In genomic region chr17:82273327-82274133, GRCh38 we compare ENCODE assay signal across 1 cellular context.
A peak's percentile ranks its signal among the peaks of the same experiment; 100 is the strongest.
TF ChIP-seq lines count a peak whose summit lies in the region.

TSS of gene CSNK1D (minus strand) at chr17:82273700. CDS start at chr17:82273381, 319 bp downstream.

TF ChIP-seq in HepG2, 621 proteins besides CTCF, POLR2A, EP300 and RAD21 (continued from another document and continues in another):
- TF ChIP-seq, protein P1, sequence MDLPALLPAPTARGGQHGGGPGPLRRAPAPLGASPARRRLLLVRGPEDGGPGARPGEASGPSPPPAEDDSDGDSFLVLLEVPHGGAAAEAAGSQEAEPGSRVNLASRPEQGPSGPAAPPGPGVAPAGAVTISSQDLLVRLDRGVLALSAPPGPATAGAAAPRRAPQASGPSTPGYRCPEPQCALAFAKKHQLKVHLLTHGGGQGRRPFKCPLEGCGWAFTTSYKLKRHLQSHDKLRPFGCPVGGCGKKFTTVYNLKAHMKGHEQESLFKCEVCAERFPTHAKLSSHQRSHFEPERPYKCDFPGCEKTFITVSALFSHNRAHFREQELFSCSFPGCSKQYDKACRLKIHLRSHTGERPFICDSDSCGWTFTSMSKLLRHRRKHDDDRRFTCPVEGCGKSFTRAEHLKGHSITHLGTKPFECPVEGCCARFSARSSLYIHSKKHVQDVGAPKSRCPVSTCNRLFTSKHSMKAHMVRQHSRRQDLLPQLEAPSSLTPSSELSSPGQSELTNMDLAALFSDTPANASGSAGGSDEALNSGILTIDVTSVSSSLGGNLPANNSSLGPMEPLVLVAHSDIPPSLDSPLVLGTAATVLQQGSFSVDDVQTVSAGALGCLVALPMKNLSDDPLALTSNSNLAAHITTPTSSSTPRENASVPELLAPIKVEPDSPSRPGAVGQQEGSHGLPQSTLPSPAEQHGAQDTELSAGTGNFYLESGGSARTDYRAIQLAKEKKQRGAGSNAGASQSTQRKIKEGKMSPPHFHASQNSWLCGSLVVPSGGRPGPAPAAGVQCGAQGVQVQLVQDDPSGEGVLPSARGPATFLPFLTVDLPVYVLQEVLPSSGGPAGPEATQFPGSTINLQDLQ (CRISPR knock-in tag; IDR thresholded peaks at IDR 0.05) = no peak
- TF ChIP-seq GPBP1L1 (CRISPR knock-in tag; IDR thresholded peaks at IDR 0.05) (no peak), ZNF563 (CRISPR knock-in tag; IDR thresholded peaks at IDR 0.05) (peak; percentile 95), ZNF274 (CRISPR knock-in tag; IDR thresholded peaks at IDR 0.05) (0 out of 2 replicates have a peak, but pooled peaks have one; percentile 68), RARG (CRISPR knock-in tag; IDR thresholded peaks at IDR 0.05; ENCODE audit: low read depth) (0 out of 2 replicates have a peak, but pooled peaks have one; percentile 64), USF2 (IDR thresholded peaks at IDR 0.05; ENCODE audit: low read depth, low read length) (no peak), USF2 (CRISPR knock-in tag; IDR thresholded peaks at IDR 0.05; ENCODE audit: borderline replicate concordance) (no peak), ZNF546 (CRISPR knock-in tag; conservative IDR thresholded peaks at IDR 0.05) (peak; percentile 93), NCOR1 (IDR thresholded peaks at IDR 0.05; ENCODE audit: borderline replicate concordance, low read length) (peak; percentile 81; the same call in 1 of the 2 replicates), ZNF124 (CRISPR knock-in tag; IDR thresholded peaks at IDR 0.05) (peak; percentile 82; the same call in 1 of the 2 replicates), ZNF747 (CRISPR knock-in tag; IDR thresholded peaks at IDR 0.05; ENCODE audit: borderline replicate concordance) (peak; percentile 80), PAX8 (CRISPR knock-in tag; IDR thresholded peaks at IDR 0.05; ENCODE audit: borderline replicate concordance) (peak; percentile 77; the same call in 1 of the 2 replicates), ZNF180 (CRISPR knock-in tag; IDR thresholded peaks at IDR 0.05; ENCODE audit: borderline replicate concordance, low read depth) (peak; percentile 76; the same call in 1 of the 2 replicates), SOX5 (CRISPR knock-in tag; IDR thresholded peaks at IDR 0.05; ENCODE audit: borderline replicate concordance) (peak; percentile 69), SOX13 (IDR thresholded peaks at IDR 0.05) (no peak), SOX13 (CRISPR knock-in tag; conservative IDR thresholded peaks at IDR 0.05 in 1 of 2, IDR thresholded peaks at IDR 0.05 in 1 of 2) (peak in 1 of 2 experiments; percentile 39; a peak in 2 of 4 replicates), HINFP (CRISPR knock-in tag; IDR thresholded peaks at IDR 0.05; ENCODE audit: low read depth) (peak; percentile 82), GFI1 (CRISPR knock-in tag; IDR thresholded peaks at IDR 0.05; ENCODE audit: borderline replicate concordance) (peak; percentile 87; the same call in 1 of the 2 replicates), ZNF101 (CRISPR knock-in tag; IDR thresholded peaks at IDR 0.05; ENCODE audit: borderline replicate concordance, low read depth) (no peak), ZNF12 (CRISPR knock-in tag; IDR thresholded peaks at IDR 0.05) (no peak), SALL2 (CRISPR knock-in tag; IDR thresholded peaks at IDR 0.05) (peak; percentile 76), SMARCC2 (IDR thresholded peaks at IDR 0.05) (peak; percentile 4; the same call in 1 of the 2 replicates), ZFP1 (CRISPR knock-in tag; IDR thresholded peaks at IDR 0.05) (peak; percentile 52; the same call in 1 of the 2 replicates), TAF1 (CRISPR knock-in tag; IDR thresholded peaks at IDR 0.05) (peak; percentile 96), ZNF205 (CRISPR knock-in tag; IDR thresholded peaks at IDR 0.05) (no peak; the same call in 1 of the 2 replicates), POLR2G (IDR thresholded peaks at IDR 0.05; ENCODE audit: low read depth, low read length) (peak; percentile 95), MEIS2 (CRISPR knock-in tag; IDR thresholded peaks at IDR 0.05) (no peak), CEBPG (CRISPR knock-in tag; IDR thresholded peaks at IDR 0.05) (no peak), MED13 (CRISPR knock-in tag; IDR thresholded peaks at IDR 0.05) (no peak; the same call in 1 of the 2 replicates), SP1 (IDR thresholded peaks at IDR 0.05) (no peak; the same call in 1 of the 2 replicates), SP1 (CRISPR knock-in tag; IDR thresholded peaks at IDR 0.05) (peak; percentile 85), TARDBP (CRISPR knock-in tag; IDR thresholded peaks at IDR 0.05) (peak; percentile 76; the same call in 1 of the 2 replicates), ZNF224 (CRISPR knock-in tag; IDR thresholded peaks at IDR 0.05) (peak; percentile 46), ZNF607 (CRISPR knock-in tag; IDR thresholded peaks at IDR 0.05; ENCODE audit: borderline replicate concordance) (peak; percentile 80), DPF2 (CRISPR knock-in tag; IDR thresholded peaks at IDR 0.05; ENCODE audit: borderline replicate concordance, low read depth) (no peak), PATZ1 (CRISPR knock-in tag; IDR thresholded peaks at IDR 0.05) (peak; percentile 75), FOXO1 (CRISPR knock-in tag; IDR thresholded peaks at IDR 0.05) (peak; percentile 45), MEIS1 (CRISPR knock-in tag; IDR thresholded peaks at IDR 0.05; ENCODE audit: borderline replicate concordance) (peak; percentile 81), MYNN (CRISPR knock-in tag; IDR thresholded peaks at IDR 0.05; ENCODE audit: low read depth) (no peak)
- TF ChIP-seq, protein P2, sequence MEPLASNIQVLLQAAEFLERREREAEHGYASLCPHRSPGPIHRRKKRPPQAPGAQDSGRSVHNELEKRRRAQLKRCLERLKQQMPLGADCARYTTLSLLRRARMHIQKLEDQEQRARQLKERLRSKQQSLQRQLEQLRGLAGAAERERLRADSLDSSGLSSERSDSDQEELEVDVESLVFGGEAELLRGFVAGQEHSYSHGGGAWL (CRISPR knock-in tag; IDR thresholded peaks at IDR 0.05) = peak; percentile 97
- TF ChIP-seq, protein P3, sequence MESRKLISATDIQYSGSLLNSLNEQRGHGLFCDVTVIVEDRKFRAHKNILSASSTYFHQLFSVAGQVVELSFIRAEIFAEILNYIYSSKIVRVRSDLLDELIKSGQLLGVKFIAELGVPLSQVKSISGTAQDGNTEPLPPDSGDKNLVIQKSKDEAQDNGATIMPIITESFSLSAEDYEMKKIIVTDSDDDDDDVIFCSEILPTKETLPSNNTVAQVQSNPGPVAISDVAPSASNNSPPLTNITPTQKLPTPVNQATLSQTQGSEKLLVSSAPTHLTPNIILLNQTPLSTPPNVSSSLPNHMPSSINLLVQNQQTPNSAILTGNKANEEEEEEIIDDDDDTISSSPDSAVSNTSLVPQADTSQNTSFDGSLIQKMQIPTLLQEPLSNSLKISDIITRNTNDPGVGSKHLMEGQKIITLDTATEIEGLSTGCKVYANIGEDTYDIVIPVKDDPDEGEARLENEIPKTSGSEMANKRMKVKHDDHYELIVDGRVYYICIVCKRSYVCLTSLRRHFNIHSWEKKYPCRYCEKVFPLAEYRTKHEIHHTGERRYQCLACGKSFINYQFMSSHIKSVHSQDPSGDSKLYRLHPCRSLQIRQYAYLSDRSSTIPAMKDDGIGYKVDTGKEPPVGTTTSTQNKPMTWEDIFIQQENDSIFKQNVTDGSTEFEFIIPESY (CRISPR knock-in tag; IDR thresholded peaks at IDR 0.05) = 0 out of 2 replicates have a peak, but pooled peaks have one; percentile 54
- TF ChIP-seq, protein P4, sequence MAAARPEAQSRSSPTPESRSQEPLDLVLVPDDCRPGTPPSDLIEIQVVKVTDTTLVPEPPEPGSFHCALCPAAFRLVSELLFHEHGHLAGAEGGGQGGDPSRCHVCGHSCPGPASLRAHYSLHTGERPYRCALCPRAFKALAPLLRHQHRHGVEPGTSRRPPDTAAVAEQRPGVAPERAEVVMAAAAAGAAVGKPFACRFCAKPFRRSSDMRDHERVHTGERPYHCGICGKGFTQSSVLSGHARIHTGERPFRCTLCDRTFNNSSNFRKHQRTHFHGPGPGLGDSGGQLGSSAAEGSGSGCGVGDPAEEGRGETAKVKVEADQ (CRISPR knock-in tag; IDR thresholded peaks at IDR 0.05; ENCODE audit: borderline replicate concordance) = 0 out of 2 replicates have a peak, but pooled peaks have one; percentile 61
- TF ChIP-seq, protein P5, sequence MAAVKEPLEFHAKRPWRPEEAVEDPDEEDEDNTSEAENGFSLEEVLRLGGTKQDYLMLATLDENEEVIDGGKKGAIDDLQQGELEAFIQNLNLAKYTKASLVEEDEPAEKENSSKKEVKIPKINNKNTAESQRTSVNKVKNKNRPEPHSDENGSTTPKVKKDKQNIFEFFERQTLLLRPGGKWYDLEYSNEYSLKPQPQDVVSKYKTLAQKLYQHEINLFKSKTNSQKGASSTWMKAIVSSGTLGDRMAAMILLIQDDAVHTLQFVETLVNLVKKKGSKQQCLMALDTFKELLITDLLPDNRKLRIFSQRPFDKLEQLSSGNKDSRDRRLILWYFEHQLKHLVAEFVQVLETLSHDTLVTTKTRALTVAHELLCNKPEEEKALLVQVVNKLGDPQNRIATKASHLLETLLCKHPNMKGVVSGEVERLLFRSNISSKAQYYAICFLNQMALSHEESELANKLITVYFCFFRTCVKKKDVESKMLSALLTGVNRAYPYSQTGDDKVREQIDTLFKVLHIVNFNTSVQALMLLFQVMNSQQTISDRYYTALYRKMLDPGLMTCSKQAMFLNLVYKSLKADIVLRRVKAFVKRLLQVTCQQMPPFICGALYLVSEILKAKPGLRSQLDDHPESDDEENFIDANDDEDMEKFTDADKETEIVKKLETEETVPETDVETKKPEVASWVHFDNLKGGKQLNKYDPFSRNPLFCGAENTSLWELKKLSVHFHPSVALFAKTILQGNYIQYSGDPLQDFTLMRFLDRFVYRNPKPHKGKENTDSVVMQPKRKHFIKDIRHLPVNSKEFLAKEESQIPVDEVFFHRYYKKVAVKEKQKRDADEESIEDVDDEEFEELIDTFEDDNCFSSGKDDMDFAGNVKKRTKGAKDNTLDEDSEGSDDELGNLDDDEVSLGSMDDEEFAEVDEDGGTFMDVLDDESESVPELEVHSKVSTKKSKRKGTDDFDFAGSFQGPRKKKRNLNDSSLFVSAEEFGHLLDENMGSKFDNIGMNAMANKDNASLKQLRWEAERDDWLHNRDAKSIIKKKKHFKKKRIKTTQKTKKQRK (IDR thresholded peaks at IDR 0.05; ENCODE audit: low read length) = no peak
- TF ChIP-seq, protein P6, sequence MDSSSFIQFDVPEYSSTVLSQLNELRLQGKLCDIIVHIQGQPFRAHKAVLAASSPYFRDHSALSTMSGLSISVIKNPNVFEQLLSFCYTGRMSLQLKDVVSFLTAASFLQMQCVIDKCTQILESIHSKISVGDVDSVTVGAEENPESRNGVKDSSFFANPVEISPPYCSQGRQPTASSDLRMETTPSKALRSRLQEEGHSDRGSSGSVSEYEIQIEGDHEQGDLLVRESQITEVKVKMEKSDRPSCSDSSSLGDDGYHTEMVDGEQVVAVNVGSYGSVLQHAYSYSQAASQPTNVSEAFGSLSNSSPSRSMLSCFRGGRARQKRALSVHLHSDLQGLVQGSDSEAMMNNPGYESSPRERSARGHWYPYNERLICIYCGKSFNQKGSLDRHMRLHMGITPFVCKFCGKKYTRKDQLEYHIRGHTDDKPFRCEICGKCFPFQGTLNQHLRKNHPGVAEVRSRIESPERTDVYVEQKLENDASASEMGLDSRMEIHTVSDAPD (CRISPR knock-in tag; IDR thresholded peaks at IDR 0.05) = peak; percentile 86; the same call in 1 of the 2 replicates
- TF ChIP-seq, protein P7, sequence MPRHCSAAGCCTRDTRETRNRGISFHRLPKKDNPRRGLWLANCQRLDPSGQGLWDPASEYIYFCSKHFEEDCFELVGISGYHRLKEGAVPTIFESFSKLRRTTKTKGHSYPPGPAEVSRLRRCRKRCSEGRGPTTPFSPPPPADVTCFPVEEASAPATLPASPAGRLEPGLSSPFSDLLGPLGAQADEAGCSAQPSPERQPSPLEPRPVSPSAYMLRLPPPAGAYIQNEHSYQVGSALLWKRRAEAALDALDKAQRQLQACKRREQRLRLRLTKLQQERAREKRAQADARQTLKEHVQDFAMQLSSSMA (CRISPR knock-in tag; IDR thresholded peaks at IDR 0.05) = peak; percentile 85; the same call in 1 of the 2 replicates
